In genomic region chr13:97977376-97977705, GRCh38 we compare ENCODE assay signal across 8 cellular contexts. TPM values are rescaled to one million over a fixed set of nuclear protein-coding genes. Genes with fewer than 3 reads are reported as not detected.
DNase-seq lines count a peak whose midpoint lies in the region; ATAC-seq, FAIRE-seq and TF ChIP-seq lines count a peak whose summit lies in the region.

No MANE protein-coding gene starts in this region.

- H3K27me3 ChIP-seq in OCI-LY1 (ENCODE audit: insufficient read depth, low read length) (no peaks in the 10 kb centered on the region), endothelial cell of umbilical vein (ENCODE audit: control insufficient read depth in 2 of 2, insufficient read depth in 2 of 2, low read length in 2 of 2) (no peaks in the 10 kb centered on the region), pancreas (no peaks in the 10 kb centered on the region)

- FAIRE-seq in endothelial cell of umbilical vein (lab: Jason Lieb, UNC): no peak
- FAIRE-seq in pancreas (lab: Jason Lieb, UNC): no peak

- H3K4me3 ChIP-seq in OCI-LY1 (ENCODE audit: low read depth, low read length, poor library complexity, severe bottlenecking) (peak overlapping the region; percentile 84), endothelial cell of umbilical vein (replicated peaks in 1 of 3; ENCODE audit: insufficient read depth in 1 of 3, low read depth in 1 of 3, low read length in 3 of 3) (peak overlapping the region; percentile 66 to 91 (median 88)), pancreas (peak overlapping the region; percentile 42 to 88 (median 81))

- H3K9me1 ChIP-seq in endothelial cell of umbilical vein (replicated peaks; ENCODE audit: control insufficient read depth, extremely low read depth, insufficient read depth, low read length): no peaks in the 10 kb centered on the region

- H3K4me1 ChIP-seq in ES-I3 (ENCODE audit: insufficient read depth, low read length) (peaks cover 9% of the 10 kb centered on the region; the same call in 1 of the 2 replicates), OCI-LY1 (ENCODE audit: insufficient read depth, low read length, severe bottlenecking) (peaks cover 28% of the 10 kb centered on the region), endothelial cell of umbilical vein (ENCODE audit: control insufficient read depth, extremely low read depth, insufficient read depth, low read length) (peaks cover 33% of the 10 kb centered on the region), pancreas (peaks cover 0 to 25% (median 15%) of the 10 kb centered on the region in 3 donors)

- H3K4me2 ChIP-seq in OCI-LY1 (ENCODE audit: low read length): peak overlapping the region; percentile 97
- H3K4me2 ChIP-seq in endothelial cell of umbilical vein (ENCODE audit: insufficient read depth, low read length): peak overlapping the region; percentile 98

- no peak for TF ChIP-seq CTCF in OCI-LY1 (IDR thresholded peaks at IDR 0.05; ENCODE audit: low read length)
- TF ChIP-seq CTCF in endothelial cell of umbilical vein (IDR thresholded peaks at IDR 0.05; ENCODE audit: extremely low read depth in 1 of 2, insufficient read depth in 1 of 2, low read depth in 1 of 2, low read length in 2 of 2): no peak
- no peak for TF ChIP-seq CTCF in pancreas (IDR thresholded peaks at IDR 0.05)

- H3K36me3 ChIP-seq in ES-I3 (ENCODE audit: insufficient read depth, low read length): peaks cover 5% of the 10 kb centered on the region; the same call in 1 of the 2 replicates
- H3K36me3 ChIP-seq in OCI-LY1 (ENCODE audit: insufficient read depth, low read length): peaks cover 13% of the 10 kb centered on the region
- H3K36me3 ChIP-seq in endothelial cell of umbilical vein (ENCODE audit: control insufficient read depth in 2 of 2, extremely low read depth in 1 of 2, insufficient read depth in 2 of 2, low read length in 2 of 2): no peaks in the 10 kb centered on the region
- H3K36me3 ChIP-seq in pancreas: no peaks in the 10 kb centered on the region

- dilution Hi-C loops in endothelial cell of umbilical vein (cut with MboI; ENCODE audit: extremely low pct_ligation_motif_present, low sequenced_read_pairs): no loop called here

- POLR2A ChIA-PET in endothelial cell of umbilical vein (lab: Charles Lee) (no interaction called here), HEK293T (lab: Yijun Ruan, JAX) (no interaction called here)

- H2AFZ ChIP-seq in OCI-LY1 (ENCODE audit: low read length): no peak overlapping the region
- H2AFZ ChIP-seq in endothelial cell of umbilical vein (ENCODE audit: low read depth, low read length): peak overlapping the region; percentile 96

- H4K20me1 ChIP-seq in OCI-LY1 (ENCODE audit: insufficient read depth, low read length): no peaks in the 10 kb centered on the region
- peaks cover 5% of the 10 kb centered on the region for H4K20me1 ChIP-seq in endothelial cell of umbilical vein (replicated peaks; ENCODE audit: control insufficient read depth, extremely low read depth, insufficient read depth, low read length)

- H3K9me3 ChIP-seq in ES-I3 (ENCODE audit: control insufficient read depth, insufficient read depth, low read length) (no peaks in the 10 kb centered on the region), OCI-LY1 (ENCODE audit: low read length) (no peaks in the 10 kb centered on the region), endothelial cell of umbilical vein (replicated peaks; ENCODE audit: control insufficient read depth, insufficient read depth, low read length) (no peaks in the 10 kb centered on the region), pancreas (no peaks in the 10 kb centered on the region)

- no peak for TF ChIP-seq POLR2A in endothelial cell of umbilical vein (IDR thresholded peaks at IDR 0.05; ENCODE audit: low read depth, low read length)

- CTCF ChIA-PET in endothelial cell of umbilical vein (lab: Charles Lee): interaction anchor here (1.3 to 2.3 kb wide), 2 partner anchors 121 to 123 kb away, joined by 4 to 15 read pairs; no protein-coding TSS in a partner anchor
- CTCF ChIA-PET in HEK293T (lab: Yijun Ruan, JAX): no interaction called here

- no peaks in the 10 kb centered on the region for H3F3A ChIP-seq in OCI-LY1 (ENCODE audit: insufficient read depth, low read length)

- H3K9ac ChIP-seq in ES-I3 (ENCODE audit: low read depth, low read length) (peak overlapping the region; percentile 99), OCI-LY1 (ENCODE audit: low read length) (peak overlapping the region; percentile 96), endothelial cell of umbilical vein (replicated peaks; ENCODE audit: extremely low read depth, insufficient read depth, low read length) (peak overlapping the region; percentile 81)

- 2 to 3% methylated on average over 3 of the region's 3 CpGs for WGBS in pancreas, 2 donors

- no peak for ATAC-seq in pancreas

- DNase-seq in endothelial cell of umbilical vein (ENCODE audit: low read depth, low spot score): peak; percentile 53
- DNase-seq in pancreas: no peak
- DNase-seq in HEK293T (ENCODE audit: extremely low spot score): no peak
- DNase-seq in GOT3 (lab: John Stamatoyannopoulos, UW): no peak
- no peak for DNase-seq in HPDE6-E6E7 (ENCODE audit: extremely low spot score)
- DNase-seq in GDM1 (lab: John Stamatoyannopoulos, UW): no peak

- intact Hi-C loops in endothelial cell of umbilical vein (cut with micrococcal nuclease): loop anchor here (2.0 to 5.0 kb wide), 3 partner anchors 55 to 545 kb away; no protein-coding TSS in a partner anchor
- intact Hi-C loops in pancreas (cut with DNase I): no loop called here

- H3K9me2 ChIP-seq in OCI-LY1 (ENCODE audit: low read depth, low read length): no peaks in the 10 kb centered on the region

- H3K79me2 ChIP-seq in OCI-LY1 (ENCODE audit: insufficient read depth, low read length) (peaks cover 53% of the 10 kb centered on the region), endothelial cell of umbilical vein (ENCODE audit: control insufficient read depth, insufficient read depth, low read length) (peaks cover 58% of the 10 kb centered on the region)

- TSS peak; percentile 53 for BruUV-seq in endothelial cell of umbilical vein (replicated peaks; lab: Mats Ljungman, UMichigan)

- H3K27ac ChIP-seq in OCI-LY1 (ENCODE audit: low read depth, low read length, poor library complexity, severe bottlenecking) (peak overlapping the region; percentile 9), endothelial cell of umbilical vein (ENCODE audit: insufficient read depth, low read depth, low read length) (peak overlapping the region; percentile 51), pancreas (peak overlapping the region; percentile 60 to 95 (median 78))

TF ChIP-seq in endothelial cell of umbilical vein, 7 proteins besides CTCF, POLR2A, EP300 and RAD21:
- TF ChIP-seq GATA2 (IDR thresholded peaks at IDR 0.05; ENCODE audit: insufficient read depth, insufficient read length, low read depth, low read length): no peak
- TF ChIP-seq JUN (IDR thresholded peaks at IDR 0.05; ENCODE audit: borderline replicate concordance, insufficient read depth, insufficient read length, low read depth): no peak

TF ChIP-seq in HEK293T, 16 proteins besides CTCF, POLR2A, EP300 and RAD21:
- no peak for TF ChIP-seq TARDBP (IDR thresholded peaks at IDR 0.05)
- no peak for TF ChIP-seq SP1 (IDR thresholded peaks at IDR 0.05)
- no peak for TF ChIP-seq L3MBTL2 (conservative IDR thresholded peaks at IDR 0.05)
- TF ChIP-seq PKNOX1 (IDR thresholded peaks at IDR 0.05): no peak
- no peak for TF ChIP-seq HDGF (IDR thresholded peaks at IDR 0.05; ENCODE audit: borderline replicate concordance)
- TF ChIP-seq FOXA1 (IDR thresholded peaks at IDR 0.05): no peak
- no peak for TF ChIP-seq FOXM1 (IDR thresholded peaks at IDR 0.05; ENCODE audit: borderline replicate concordance)
- no peak for TF ChIP-seq FOXK2 (IDR thresholded peaks at IDR 0.05)
- no peak for TF ChIP-seq NFRKB (IDR thresholded peaks at IDR 0.05)
- TF ChIP-seq ELF4 (IDR thresholded peaks at IDR 0.05): no peak

RNA-seq across cellular contexts. Expression of gene IPO5, which starts 23.9 kb away (rescaled TPM):
- total RNA-seq in endothelial cell of umbilical vein (159 and 183 TPM in 2 replicates), pancreas (100 to 1,000 TPM in 4 of 6 donors, 10 to 100 TPM in 2; 80.4 to 140 (median 105) TPM)
- polyA plus RNA-seq in endothelial cell of umbilical vein (39.9 and 50.4 TPM in 2 replicates), pancreas (10 to 100 TPM; 32.6 to 35.8 TPM)
- 74.4 and 83.0 TPM in 2 replicates for polyA plus RNA-seq in endothelial cell of umbilical vein (2011; cell fraction: cytosol; rRNA removed)
- 91.5 and 115 TPM in 2 replicates for polyA plus RNA-seq in endothelial cell of umbilical vein (2011; cell fraction: nucleus; rRNA removed)
- 134 and 154 TPM in 2 replicates for polyA plus RNA-seq in endothelial cell of umbilical vein (2012)
- 137 and 142 TPM in 2 replicates for polyA minus RNA-seq in endothelial cell of umbilical vein
- 215 TPM for polyA minus RNA-seq in endothelial cell of umbilical vein (2011; cell fraction: cytosol; rRNA and poly(A)+ RNA removed)
- 68.0 and 111 TPM in 2 replicates for polyA minus RNA-seq in endothelial cell of umbilical vein (2011; cell fraction: nucleus; rRNA and poly(A)+ RNA removed)

Comparison
In these comparisons a context has a peak if more than half of its experiments do, and no peak if none do; other contexts are left out.
1. H3K27ac ChIP-seq: peak in every context shown above with its lines; median percentile 78 in pancreas; 51 in endothelial cell of umbilical vein; 9 in OCI-LY1.